31 cellular contexts compared by ENCODE assay signal in the genomic region with DNA sequence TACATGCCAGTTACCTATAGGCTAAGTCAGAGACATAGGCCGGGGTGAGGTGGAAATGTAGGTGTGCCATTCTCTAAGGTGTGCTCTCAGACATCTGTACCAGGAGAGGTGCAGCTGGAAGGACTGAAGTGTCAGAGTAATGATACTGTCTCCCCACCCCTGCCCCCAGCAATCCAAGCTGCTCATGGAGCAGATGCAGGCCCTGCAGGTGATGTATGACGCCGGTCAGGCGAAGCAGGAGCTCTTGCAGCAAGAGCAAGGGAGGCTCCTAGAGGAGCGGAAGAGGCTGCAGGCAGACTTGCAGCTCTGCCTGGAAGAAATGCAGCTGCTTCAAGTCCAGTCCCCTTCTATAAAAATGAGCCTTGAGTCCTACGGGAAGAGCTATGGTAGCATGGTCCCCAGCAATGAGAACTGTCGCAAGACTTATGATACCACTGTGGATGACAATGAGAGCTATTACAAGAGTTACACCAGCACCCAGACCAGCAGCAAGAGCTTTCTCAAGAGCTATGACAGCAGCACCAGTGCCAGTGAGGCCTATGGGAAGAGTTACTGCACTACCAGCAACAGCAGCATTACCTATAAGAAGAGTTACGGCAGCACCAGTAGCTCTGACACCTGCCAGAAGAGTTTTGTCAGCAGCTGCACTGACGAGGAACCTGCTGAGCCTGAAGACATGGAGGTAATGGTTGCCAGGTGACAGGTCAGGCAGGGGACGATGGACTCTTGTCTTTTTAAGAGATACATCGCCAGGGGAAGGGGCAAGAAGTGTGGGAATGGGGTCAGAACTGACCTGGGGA. TPM values are rescaled to one million over a fixed set of nuclear protein-coding genes. Genes with fewer than 3 reads are reported as not detected.
DNase-seq lines count a peak whose midpoint lies in the region; ATAC-seq and TF ChIP-seq lines count a peak whose summit lies in the region.
"Had no signal": no experiment of that assay in that cellular context is flagged by ENCODE, and none has a peak within 500 bp of the region (broad histone marks: within the 10 kb centered on the region; RNA-seq: fewer than 3 reads in every experiment).

No MANE protein-coding gene starts in this region.

- H3K4me1 ChIP-seq in parathyroid adenoma, result peaks cover 58% of the 10 kb centered on the region
- peaks cover 5% of the 10 kb centered on the region; the same call in 1 of the 2 replicates for H3K4me1 ChIP-seq in SJCRH30
- H3K4me1 ChIP-seq: ascending aorta, uterus had no signal

- H2AFZ ChIP-seq in parathyroid adenoma, result peak overlapping the region; percentile 70

- H3K4me3 ChIP-seq in parathyroid adenoma (ENCODE audit: low read depth, low read length), result no peak overlapping the region
- H3K4me3 ChIP-seq in SJCRH30, result no peak overlapping the region
- H3K4me3 ChIP-seq: ascending aorta, cardiac muscle cell, heart right ventricle, lung, testis, uterus had no signal

- no peaks in the 10 kb centered on the region for H3K79me2 ChIP-seq in parathyroid adenoma

- H3K27ac ChIP-seq in parathyroid adenoma (peak overlapping the region; percentile 74), SJCRH30 (no peak overlapping the region)
- H3K27ac ChIP-seq: ascending aorta, cardiac muscle cell, testis, uterus had no signal

- ATAC-seq in HG02571 (IDR thresholded peaks at IDR 0.05; ENCODE audit: unreplicated experiment), result no peak
- ATAC-seq: activated CD4-positive, alpha-beta T cell treated with anti-CD3 and anti-CD28 coated beads for 36 hours; natural killer cell; stimulated activated naive CD8-positive, alpha-beta T cell treated with anti-CD3 and anti-CD28 coated beads, Interleukin-15, Interleukin-2, amounts not matched to agents 100 U/mL and 50 U/mL, for 24 hours had no signal

- H3K9ac ChIP-seq in parathyroid adenoma, result no peak overlapping the region

- no peaks in the 10 kb centered on the region for H3K36me3 ChIP-seq in parathyroid adenoma (ENCODE audit: control insufficient read depth, insufficient read depth, low read length)
- no peaks in the 10 kb centered on the region; the same call in 1 of the 2 replicates for H3K36me3 ChIP-seq in SJCRH30
- H3K36me3 ChIP-seq: ascending aorta, cardiac muscle cell, uterus had no signal

- TF ChIP-seq CTCF in parathyroid adenoma (IDR thresholded peaks at IDR 0.05), result no peak

- DNase-seq in NCI-H2107 treated with DMSO at 0.1 percent for 48 hours (lab: John Stamatoyannopoulos, UW; ENCODE audit: unreplicated experiment) (peak; percentile 67), NCI-H2107 (lab: John Stamatoyannopoulos, UW) (no peak), MV-4-11 (lab: John Stamatoyannopoulos, UW) (peak; percentile 5), NCI-H69 (lab: John Stamatoyannopoulos, UW) (peak; percentile 92), SJCRH30 (no peak), ecto neural progenitor cell (ENCODE audit: low spot score) (no peak)
- DNase-seq: activated CD4-positive, alpha-beta T cell treated with anti-CD3 and anti-CD28 coated beads for 36 hours; activated gamma-delta T cell; activated naive CD8-positive, alpha-beta T cell treated with anti-CD3 and anti-CD28 coated beads, Interleukin-2, amount 10 ng/mL, durations not matched to agents 7 days and 5 days; CD4-positive, alpha-beta T cell; cortex of kidney; GDM1; H9; kidney glomerular epithelial cell; natural killer cell; NCI-H1930; NCI-H446 treated with DMSO at 0.1 percent for 48 hours; stimulated activated naive CD8-positive, alpha-beta T cell treated with anti-CD3 and anti-CD28 coated beads, Interleukin-15, Interleukin-2, amounts not matched to agents 100 U/mL and 50 U/mL, for 24 hours; uterus had no signal

- no peaks in the 10 kb centered on the region for H3K9me3 ChIP-seq in parathyroid adenoma (ENCODE audit: control insufficient read depth, low read length)
- no peaks in the 10 kb centered on the region for H3K9me3 ChIP-seq in SJCRH30 (replicated peaks)
- H3K9me3 ChIP-seq: ascending aorta, heart right ventricle, testis, uterus had no signal

- H3K27me3 ChIP-seq in parathyroid adenoma (ENCODE audit: control insufficient read depth, insufficient read depth, low read length) (no peaks in the 10 kb centered on the region), SJCRH30 (no peaks in the 10 kb centered on the region)
- H3K27me3 ChIP-seq: ascending aorta, cardiac muscle cell, heart right ventricle, testis, uterus had no signal

- H3K4me2 ChIP-seq in parathyroid adenoma (ENCODE audit: low read length), result no peak overlapping the region

RNA-seq across cellular contexts. Expression of gene FLNC, which starts 18.4 kb away (rescaled TPM):
- total RNA-seq in SJCRH30 (2014; rRNA removed; shearing (Covaris generic)), result 158 and 172 TPM in 2 replicates
- total RNA-seq: activated naive CD8-positive, alpha-beta T cell treated with anti-CD3 and anti-CD28 coated beads, Interleukin-2, amount 10 ng/mL, durations not matched to agents 7 days and 5 days; T-helper 2 cell treated with Interferon-gamma antibody and Interleukin-4, amounts not matched to agents 100 ng/mL and 5 ng/mL, for 36 hours had no signal

RNA-seq across cellular contexts. Expression of gene CCDC136, which starts 20.1 kb away (rescaled TPM):
- 11.8 and 16.5 TPM in 2 replicates for total RNA-seq in SJCRH30 (2014; rRNA removed; shearing (Covaris generic))

RNA-seq across cellular contexts. Expression of gene OPN1SW, which starts 36.2 kb away (rescaled TPM):
- not detected in 2 replicates for total RNA-seq in SJCRH30 (2014; rRNA removed; shearing (Covaris generic))
- total RNA-seq: activated CD4-positive, alpha-beta T cell treated with anti-CD3 and anti-CD28 coated beads for 36 hours; activated naive CD8-positive, alpha-beta T cell treated with anti-CD3 and anti-CD28 coated beads, Interleukin-2, amount 10 ng/mL, durations not matched to agents 7 days and 5 days; ascending aorta; cardiac muscle cell; CD4-positive, alpha-beta T cell; fibroblast of villous mesenchyme; H9; heart right ventricle; lung; mononuclear cell; natural killer cell; osteoblast; skeletal muscle tissue; T-helper 2 cell treated with Interferon-gamma antibody and Interleukin-4, amounts not matched to agents 100 ng/mL and 5 ng/mL, for 36 hours; testis; uterus had no signal

RNA-seq across cellular contexts. Expression of gene ATP6V1F, which starts 50.8 kb away (rescaled TPM):
- 95.8 and 115 TPM in 2 replicates for total RNA-seq in SJCRH30 (2014; rRNA removed; shearing (Covaris generic))

Comparison
In these comparisons a context has a peak if more than half of its experiments do, and no peak if none do; other contexts are left out.
1. DNase-seq: peak in NCI-H2107 treated with DMSO at 0.1 percent for 48 hours (single experiment), MV-4-11 (single experiment) and NCI-H69 (single experiment); none in NCI-H2107 (single experiment), SJCRH30 (0 of 2) and ecto neural progenitor cell (single experiment).